9 cellular contexts compared by ENCODE assay signal in genomic region chr6:137827977-137828815, GRCh38. TPM values are rescaled to one million over a fixed set of nuclear protein-coding genes. Genes with fewer than 3 reads are reported as not detected.
A peak's percentile ranks its signal among the peaks of the same experiment; 100 is the strongest.
DNase-seq lines count a peak whose midpoint lies in the region; ATAC-seq and TF ChIP-seq lines count a peak whose summit lies in the region.
"Had no signal": no experiment of that assay in that cellular context is flagged by ENCODE, and none has a peak within 500 bp of the region (broad histone marks: within the 10 kb centered on the region; RNA-seq: fewer than 3 reads in every experiment).

No MANE protein-coding gene starts in this region.

- H3K79me2 ChIP-seq in OCI-LY3 (ENCODE audit: low read length), result no peaks in the 10 kb centered on the region

- no peaks in the 10 kb centered on the region for H3K9me3 Mint-ChIP-seq in immature natural killer cell

- peak; percentile 58 for ATAC-seq in GM21576 (IDR thresholded peaks at IDR 0.05; ENCODE audit: unreplicated experiment)

- no peak overlapping the region; the same call in 1 of the 2 replicates for H3K4me3 ChIP-seq in OCI-LY3 (ENCODE audit: low read length)

- H2AFZ ChIP-seq in OCI-LY3 (ENCODE audit: low read depth, low read length), result peak overlapping the region; percentile 33; the same call in 1 of the 2 replicates

- H3K9me3 ChIP-seq in OCI-LY3 (ENCODE audit: insufficient read depth, low read length), result peaks cover 2% of the 10 kb centered on the region; the same call in 1 of the 2 replicates

- in situ Hi-C loops in GM13977 (cut with MboI; ENCODE audit: low pct_unique_long_range_greater_than_20kb, low sequenced_read_pairs, unreplicated experiment), result no loop called here

- H3K4me1 ChIP-seq in OCI-LY3 (ENCODE audit: low read length), result peaks cover 64% of the 10 kb centered on the region

- H3K36me3 ChIP-seq in OCI-LY3 (replicated peaks; ENCODE audit: low read depth, low read length), result peaks cover 5% of the 10 kb centered on the region
- H3K36me3 ChIP-seq: brain microvascular endothelial cell had no signal

- H3K27ac ChIP-seq in OCI-LY3 (ENCODE audit: low read length), result peak overlapping the region; percentile 99
- H3K27ac ChIP-seq: brain microvascular endothelial cell had no signal

- DNase-seq in GM13977 (ENCODE audit: low spot score) (peak; percentile 21), immature natural killer cell (peak; percentile 32 to 47 (median 43)), NCI-H2227 treated with DMSO at 0.1 percent for 48 hours (lab: John Stamatoyannopoulos, UW) (no peak), NCI-H2171 (lab: John Stamatoyannopoulos, UW) (no peak), activated gamma-delta T cell (lab: John Stamatoyannopoulos, UW) (no peak), SHP77 (lab: John Stamatoyannopoulos, UW) (no peak)
- DNase-seq: brain microvascular endothelial cell had no signal

- H3K9ac ChIP-seq in OCI-LY3 (ENCODE audit: low read length), result peak overlapping the region; percentile 53; the same call in 1 of the 2 replicates

- H3K27me3 ChIP-seq in OCI-LY3 (ENCODE audit: low read depth, low read length), result no peaks in the 10 kb centered on the region
- H3K27me3 ChIP-seq: brain microvascular endothelial cell had no signal

- H3K36me3 Mint-ChIP-seq in immature natural killer cell, result no peaks in the 10 kb centered on the region

- H3K27me3 Mint-ChIP-seq in immature natural killer cell (ENCODE audit: low read depth in 3 of 3), result peaks cover 7 to 12% (median 10%) of the 10 kb centered on the region in 3 donors

- H3K4me2 ChIP-seq in OCI-LY3 (ENCODE audit: low read length), result peak overlapping the region; percentile 73

- TF ChIP-seq CTCF in GM13977 (IDR thresholded peaks at IDR 0.05; ENCODE audit: extremely low read depth, insufficient read depth, missing control alignments), result no peak
- TF ChIP-seq CTCF in OCI-LY3 (IDR thresholded peaks at IDR 0.05; ENCODE audit: low read depth, low read length), result no peak

- H3K4me3 Mint-ChIP-seq in immature natural killer cell, result peak overlapping the region in 3 of 5 donors; percentile 19 to 33 (median 31)

- no peaks in the 10 kb centered on the region for H4K20me1 ChIP-seq in OCI-LY3 (ENCODE audit: insufficient read depth, low read length)

- peaks cover 49 to 57% of the 10 kb centered on the region in 2 donors for H3K4me1 Mint-ChIP-seq in immature natural killer cell

- peak overlapping the region; percentile 76 to 99 (median 90) for H3K27ac Mint-ChIP-seq in immature natural killer cell

RNA-seq across cellular contexts. Expression of gene TNFAIP3, which starts 38.9 kb away (rescaled TPM):
- 100 to 1,000 TPM in 2 of 3 donors, 10 to 100 TPM in 1; 55.8 to 118 (median 117) TPM for polyA plus RNA-seq in immature natural killer cell

Comparison
In these comparisons a context has a peak if more than half of its experiments do, and no peak if none do; other contexts are left out.
1. DNase-seq: peak in GM13977 (single experiment) and immature natural killer cell (3 of 3); none in NCI-H2227 treated with DMSO at 0.1 percent for 48 hours (single experiment), NCI-H2171 (single experiment), activated gamma-delta T cell (single experiment) and SHP77 (0 of 2).